ENCODE assay signal across 7 cellular contexts in genomic region chr9:39566733-39567132, GRCh38.
DNase-seq lines count a peak whose midpoint lies in the region; FAIRE-seq and TF ChIP-seq lines count a peak whose summit lies in the region.
"Not testable (repeated sequence)": the region's sequence is repeated elsewhere in the genome, so short reads cannot be mapped to it uniquely, and the experiment has no call there.

No MANE protein-coding gene starts in this region.

- not testable (repeated sequence) for H3F3A ChIP-seq in neural cell (ENCODE audit: insufficient read depth, low read length, poor library complexity, severe bottlenecking)

- TF ChIP-seq POLR2A in H1 (IDR thresholded peaks at IDR 0.05; ENCODE audit: control extremely low read depth in 1 of 2, low read depth in 2 of 2, low read length in 2 of 2), result not testable (repeated sequence)

- not testable (repeated sequence) for H4K8ac ChIP-seq in H1 (ENCODE audit: extremely low read depth, insufficient read depth, low read length)

- H3K27ac ChIP-seq in HUES48 (ENCODE audit: low read depth, low read length), result peak overlapping the region; percentile 64
- H3K27ac ChIP-seq in H1 (ENCODE audit: low read depth, low read length); neural cell (ENCODE audit: low read length): not testable (repeated sequence)

- not testable (repeated sequence) for H3K4me2 ChIP-seq in H1 (ENCODE audit: insufficient read depth in 1 of 2, low read depth in 2 of 2, low read length in 2 of 2); neural cell (ENCODE audit: low read length)

- not testable (repeated sequence) for H2BK15ac ChIP-seq in H1 (ENCODE audit: low read length)

- not testable (repeated sequence) for TF ChIP-seq RAD21 in H1 (IDR thresholded peaks at IDR 0.05 in 1 of 2, conservative IDR thresholded peaks at IDR 0.05 in 1 of 2; ENCODE audit: low read depth in 2 of 2, low read length in 2 of 2); neural cell (conservative IDR thresholded peaks at IDR 0.05)

- TF ChIP-seq CTCF in astrocyte of the spinal cord (IDR thresholded peaks at IDR 0.05; ENCODE audit: low read depth, low read length); H1 (IDR thresholded peaks at IDR 0.05; ENCODE audit: control extremely low read depth in 1 of 3, insufficient read depth in 1 of 3, low read depth in 1 of 3, low read length in 3 of 3); neural cell (IDR thresholded peaks at IDR 0.05; ENCODE audit: poor library complexity, severe bottlenecking): not testable (repeated sequence)

- WGBS in H1 (ENCODE audit: extremely low coverage in 1 of 2, insufficient coverage in 1 of 2, insufficient read length in 1 of 2, insufficient replicate concordance in 2 of 2, low coverage in 1 of 2, low lambda C conversion rate in 2 of 2, missing lambda C conversion rate in 1 of 2), 2 experiments, result 1% methylated on average over 6 of the region's 6 CpGs; no CpG with 5 or more reads in 1 of the 2 experiments

- in situ Hi-C loops in astrocyte of the spinal cord (cut with HindIII; ENCODE audit: low sequenced_read_pairs), result not testable (repeated sequence)

- H4K5ac ChIP-seq in H1 (ENCODE audit: insufficient read length, low read depth, low read length), result not testable (repeated sequence)

- not testable (repeated sequence) for H3K9me2 ChIP-seq in neural cell (ENCODE audit: insufficient read depth, low read length)

- not testable (repeated sequence) for TF ChIP-seq EP300 in H1 (IDR thresholded peaks at IDR 0.05; ENCODE audit: borderline replicate concordance in 1 of 2, low read depth in 2 of 2, low read length in 2 of 2); neural cell (conservative IDR thresholded peaks at IDR 0.05; ENCODE audit: poor library complexity, severe bottlenecking)

- H4K91ac ChIP-seq in H1 (replicated peaks; ENCODE audit: insufficient read length, low read length), result not testable (repeated sequence)

- H3K9me3 ChIP-seq in HUES48 (ENCODE audit: control insufficient read depth, insufficient read depth, low read length); H1 (ENCODE audit: insufficient read depth in 2 of 2, low read depth in 1 of 2, low read length in 1 of 2); neural cell (ENCODE audit: low read length): not testable (repeated sequence)

- not testable (repeated sequence) for H3K4ac ChIP-seq in H1 (replicated peaks; ENCODE audit: insufficient read length, low read depth, low read length)

- not testable (repeated sequence) for H3K23ac ChIP-seq in H1 (ENCODE audit: insufficient read length)

- H3K18ac ChIP-seq in H1 (ENCODE audit: extremely low read depth, low read length), result not testable (repeated sequence)

- H3K9ac ChIP-seq in HUES48 (ENCODE audit: low read depth, low read length); H1 (replicated peaks in 1 of 4; ENCODE audit: extremely low read depth in 1 of 4, low read depth in 3 of 4, low read length in 3 of 4); neural cell (ENCODE audit: low read length): not testable (repeated sequence)

- not testable (repeated sequence) for H3K79me2 ChIP-seq in H1 (ENCODE audit: control insufficient read depth in 1 of 2, insufficient read depth in 2 of 2, low read length in 2 of 2); neural cell (replicated peaks; ENCODE audit: insufficient read depth, low read length)

- CTCF ChIA-PET in H1 (lab: Charles Lee; ENCODE audit: partially characterized antibody), result not testable (repeated sequence)

- H2BK12ac ChIP-seq in H1 (ENCODE audit: low read depth, low read length), result not testable (repeated sequence)

- DNase-seq in NCI-H69 (lab: John Stamatoyannopoulos, UW), result peak; percentile 24
- peak; percentile 71 for DNase-seq in astrocyte of the spinal cord (ENCODE audit: low read depth, low spot score)
- DNase-seq in H1 (ENCODE audit: low read depth in 1 of 2, low spot score in 2 of 2), result peak in 1 of 2 experiments; percentile 5
- peak; percentile 9 for DNase-seq in iPS-NIHi7 (ENCODE audit: extremely low spot score)
- peak; percentile 16 for DNase-seq in renal cortical epithelial cell (ENCODE audit: low read depth)

- not testable (repeated sequence) for H2AK5ac ChIP-seq in H1 (ENCODE audit: low read depth, low read length)

- not testable (repeated sequence) for H3K4me3 ChIP-seq in HUES48 (ENCODE audit: low read depth, low read length); astrocyte of the spinal cord (ENCODE audit: low read depth, low read length); H1 (ENCODE audit: extremely low read depth in 1 of 4, insufficient read depth in 2 of 4, low read depth in 3 of 4, low read length in 4 of 4); neural cell (ENCODE audit: low read length)

- FAIRE-seq in H1 (lab: Jason Lieb, UNC), result not testable (repeated sequence)

- H4K20me1 ChIP-seq in H1 (replicated peaks in 1 of 2; ENCODE audit: control insufficient read depth in 1 of 2, insufficient read depth in 2 of 2, low read length in 2 of 2); neural cell (ENCODE audit: insufficient read depth): not testable (repeated sequence)

- not testable (repeated sequence) for H3K79me1 ChIP-seq in H1 (ENCODE audit: low read depth, low read length)

- not testable (repeated sequence) for H2BK20ac ChIP-seq in H1 (ENCODE audit: low read length)

- H2AFZ ChIP-seq in H1 (ENCODE audit: low read length); neural cell (ENCODE audit: low read depth, low read length): not testable (repeated sequence)

- not testable (repeated sequence) for H3K4me1 ChIP-seq in HUES48 (ENCODE audit: control insufficient read depth, insufficient read depth, low read length); H1 (replicated peaks in 1 of 4; ENCODE audit: control insufficient read depth in 3 of 4, insufficient read depth in 4 of 4, low read length in 3 of 4)

- POLR2A ChIA-PET in H1 (lab: Charles Lee; ENCODE audit: partially characterized antibody), result not testable (repeated sequence)

- not testable (repeated sequence) for H2BK120ac ChIP-seq in H1 (replicated peaks; ENCODE audit: low read depth, low read length)

- not testable (repeated sequence) for H3K23me2 ChIP-seq in H1 (ENCODE audit: low read depth, low read length)

- H3K14ac ChIP-seq in H1 (ENCODE audit: insufficient read length), result not testable (repeated sequence)

- not testable (repeated sequence) for H3K36me3 ChIP-seq in HUES48 (ENCODE audit: control insufficient read depth, insufficient read depth, low read length); H1 (ENCODE audit: control insufficient read depth in 2 of 4, insufficient read depth in 4 of 4, low read length in 3 of 4); neural cell (ENCODE audit: insufficient read depth, low read length)

- not testable (repeated sequence) for H2BK5ac ChIP-seq in H1 (ENCODE audit: low read depth, low read length)

- not testable (repeated sequence) for H3K27me3 ChIP-seq in HUES48 (ENCODE audit: control insufficient read depth, insufficient read depth, low read length); H1 (replicated peaks in 1 of 4; ENCODE audit: control insufficient read depth in 3 of 4, extremely low read depth in 1 of 4, insufficient read depth in 3 of 4, low read length in 3 of 4); neural cell (ENCODE audit: insufficient read depth, low read depth, low read length)

- H3K56ac ChIP-seq in H1 (replicated peaks; ENCODE audit: insufficient read length, low read depth, low read length), result not testable (repeated sequence)

TF ChIP-seq in H1, 55 proteins besides CTCF, POLR2A, EP300 and RAD21:
- peak; percentile 73 for TF ChIP-seq CREB1 (IDR thresholded peaks at IDR 0.05)

TF ChIP-seq in neural cell, 6 proteins besides CTCF, POLR2A, EP300 and RAD21:
- peak; percentile 9 for TF ChIP-seq POLR2AphosphoS5 (IDR thresholded peaks at IDR 0.05)
